15 cellular contexts compared by ENCODE assay signal in the genomic region with DNA sequence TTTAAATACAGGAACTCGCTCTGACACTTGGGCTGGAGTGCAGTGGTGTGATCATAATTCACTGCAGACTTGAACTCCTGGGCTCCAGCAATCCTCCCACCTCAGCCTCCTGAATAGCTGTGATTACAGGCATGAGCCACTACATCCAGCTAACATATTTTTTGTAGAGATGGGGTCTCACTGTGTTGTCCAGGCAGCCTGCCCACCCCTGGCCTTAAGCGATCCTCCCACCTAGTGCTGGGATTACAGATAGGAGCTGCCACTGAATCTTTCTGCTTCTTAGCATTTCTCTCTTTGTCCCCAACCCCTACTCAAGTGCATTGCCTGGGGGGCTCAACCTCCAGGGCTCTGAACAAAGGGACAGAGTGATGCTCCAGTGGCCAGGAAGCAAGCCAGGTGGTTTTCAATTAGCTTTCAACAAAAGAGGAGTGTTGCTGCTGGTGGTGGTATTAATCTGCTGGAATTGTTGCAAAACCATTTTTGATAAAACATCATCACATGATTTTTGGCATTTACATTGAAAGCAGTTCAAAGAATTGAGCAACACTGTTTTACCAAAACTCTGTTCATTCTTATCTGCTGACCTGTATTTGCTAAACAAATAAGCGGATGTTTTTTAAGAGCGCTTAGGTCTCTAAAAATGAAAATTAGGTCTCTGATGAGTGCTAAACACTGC. TPM values are rescaled to one million over a fixed set of nuclear protein-coding genes. Genes with fewer than 3 reads are reported as not detected.
DNase-seq lines count a peak whose midpoint lies in the region; ATAC-seq and TF ChIP-seq lines count a peak whose summit lies in the region.
"Had no signal": no experiment of that assay in that cellular context is flagged by ENCODE, and none has a peak within 500 bp of the region (broad histone marks: within the 10 kb centered on the region; RNA-seq: fewer than 3 reads in every experiment).

No MANE protein-coding gene starts in this region.

- H3K36me3 ChIP-seq in lower lobe of right lung, result no peaks in the 10 kb centered on the region
- H3K36me3 ChIP-seq in GM23248 (ENCODE audit: low read depth), result no peaks in the 10 kb centered on the region
- H3K36me3 ChIP-seq in GM23338 (ENCODE audit: insufficient read depth), result no peaks in the 10 kb centered on the region
- H3K36me3 ChIP-seq: BLaER1 had no signal

- peaks cover 15% of the 10 kb centered on the region for H3K9me3 Mint-ChIP-seq in GM23338

- no peak overlapping the region for H3K4me3 Mint-ChIP-seq in GM23338

- peaks cover 8% of the 10 kb centered on the region for H3K4me1 ChIP-seq in lower lobe of right lung
- peaks cover 3% of the 10 kb centered on the region for H3K4me1 ChIP-seq in GM23248 (ENCODE audit: insufficient read depth)
- peaks cover 3% of the 10 kb centered on the region; the same call in 1 of the 2 replicates for H3K4me1 ChIP-seq in GM23338 (ENCODE audit: insufficient read depth)

- H3K9ac ChIP-seq in GM23248, result no peak overlapping the region
- H3K9ac ChIP-seq: BLaER1 had no signal

- no peaks in the 10 kb centered on the region for H3K4me1 Mint-ChIP-seq in GM23338

- TF ChIP-seq CTCF in choroid plexus epithelial cell (conservative IDR thresholded peaks at IDR 0.05; ENCODE audit: low read depth, low read length) (no peak), lower lobe of right lung (IDR thresholded peaks at IDR 0.05) (no peak), GM23338 (conservative IDR thresholded peaks at IDR 0.05; ENCODE audit: low read depth in 2 of 2) (no peak)

- H3K4me2 ChIP-seq in GM23248 (ENCODE audit: unreplicated experiment), result no peak overlapping the region
- H3K4me2 ChIP-seq in GM23338, result no peak overlapping the region
- H3K4me2 ChIP-seq: BLaER1 had no signal

- H3K79me2 ChIP-seq in GM23248 (ENCODE audit: insufficient read depth) (no peaks in the 10 kb centered on the region), GM23338 (replicated peaks; ENCODE audit: insufficient read depth) (no peaks in the 10 kb centered on the region)

- ATAC-seq in lower lobe of right lung, result peak; percentile 37 to 67
- no peak for ATAC-seq in GM23338
- ATAC-seq in GM19351 (IDR thresholded peaks at IDR 0.05; ENCODE audit: unreplicated experiment), result no peak

- 64 to 68% methylated on average over 4 of the region's 4 CpGs for WGBS in GM23248 (ENCODE audit: low coverage in 1 of 2, low lambda C conversion rate in 2 of 2, missing lambda C conversion rate in 2 of 2), 2 experiments

- DNase-seq in HuH-7.5 (ENCODE audit: low spot score) (peak; percentile 47), NCI-H526 (lab: John Stamatoyannopoulos, UW) (peak; percentile 43 to 50), choroid plexus epithelial cell (ENCODE audit: low read depth) (peak; percentile 5), lower lobe of right lung (no peak), GM23248 (no peak), GM23338 (ENCODE audit: low spot score) (no peak), mesenteric fat pad (ENCODE audit: low spot score) (no peak)
- DNase-seq: HCEC 1CT, NCI-H1105, NCI-H187 treated with DMSO at 0.1 percent for 48 hours, NCI-H2227 treated with DMSO at 0.1 percent for 48 hours, NCI-H524 treated with DMSO at 0.1 percent for 48 hours had no signal

- no peaks in the 10 kb centered on the region for H3K36me3 Mint-ChIP-seq in GM23338 (ENCODE audit: low read depth)

- no peaks in the 10 kb centered on the region for H3K27me3 Mint-ChIP-seq in GM23338 (ENCODE audit: insufficient read depth, low read depth, poor library complexity)

- H4K20me1 ChIP-seq in GM23248 (ENCODE audit: insufficient read depth), result no peaks in the 10 kb centered on the region
- no peaks in the 10 kb centered on the region for H4K20me1 ChIP-seq in GM23338 (replicated peaks; ENCODE audit: insufficient read depth)
- H4K20me1 ChIP-seq: BLaER1 had no signal

- in situ Hi-C loops in GM23248 (cut with MboI), result no loop called here

- no peak overlapping the region for H3K27ac Mint-ChIP-seq in GM23338

- H3K4me3 ChIP-seq in choroid plexus epithelial cell (ENCODE audit: low read depth, low read length), result no peak overlapping the region
- no peak overlapping the region for H3K4me3 ChIP-seq in lower lobe of right lung
- no peak overlapping the region for H3K4me3 ChIP-seq in GM23248
- no peak overlapping the region for H3K4me3 ChIP-seq in GM23338
- H3K4me3 ChIP-seq: BLaER1 had no signal

- H3K27me3 ChIP-seq in lower lobe of right lung (ENCODE audit: low read depth) (peaks cover 8% of the 10 kb centered on the region), GM23248 (replicated peaks; ENCODE audit: insufficient read depth) (peaks cover 18% of the 10 kb centered on the region), GM23338 (ENCODE audit: insufficient read depth) (no peaks in the 10 kb centered on the region)
- H3K27me3 ChIP-seq: BLaER1 had no signal

- intact Hi-C loops in lower lobe of right lung (cut with DNase I), result no loop called here

- H2AFZ ChIP-seq in GM23248, result no peak overlapping the region
- no peak overlapping the region for H2AFZ ChIP-seq in GM23338

- H3F3A ChIP-seq in GM23248 (ENCODE audit: insufficient read depth) (peaks cover 9% of the 10 kb centered on the region), GM23338 (replicated peaks; ENCODE audit: low read depth) (no peaks in the 10 kb centered on the region)

- no peak overlapping the region for H3K27ac ChIP-seq in lower lobe of right lung
- no peak overlapping the region for H3K27ac ChIP-seq in GM23248
- H3K27ac ChIP-seq in GM23338 (ENCODE audit: low read depth), result no peak overlapping the region
- H3K27ac ChIP-seq: BLaER1 had no signal

- no peaks in the 10 kb centered on the region for H3K9me2 ChIP-seq in GM23248 (ENCODE audit: insufficient read depth)
- peaks cover 4% of the 10 kb centered on the region; the same call in 1 of the 2 replicates for H3K9me2 ChIP-seq in GM23338 (ENCODE audit: insufficient read depth)

- no peaks in the 10 kb centered on the region for H3K9me3 ChIP-seq in lower lobe of right lung
- H3K9me3 ChIP-seq in GM23248 (ENCODE audit: low read depth), result no peaks in the 10 kb centered on the region

TF ChIP-seq in GM23338, 12 proteins besides CTCF, POLR2A, EP300 and RAD21 (continues in another document):
- no peak for TF ChIP-seq NANOG (IDR thresholded peaks at IDR 0.05; ENCODE audit: borderline replicate concordance)
- no peak for TF ChIP-seq EZH2phosphoT487 (IDR thresholded peaks at IDR 0.05; ENCODE audit: unreplicated experiment)
- no peak for TF ChIP-seq POLR2AphosphoS5 (IDR thresholded peaks at IDR 0.05; ENCODE audit: low read depth)
- no peak for TF ChIP-seq JUNB (IDR thresholded peaks at IDR 0.05; ENCODE audit: unreplicated experiment)
- no peak for TF ChIP-seq EZH2 (IDR thresholded peaks at IDR 0.05; ENCODE audit: low read depth, unreplicated experiment)
- TF ChIP-seq, protein P1, sequence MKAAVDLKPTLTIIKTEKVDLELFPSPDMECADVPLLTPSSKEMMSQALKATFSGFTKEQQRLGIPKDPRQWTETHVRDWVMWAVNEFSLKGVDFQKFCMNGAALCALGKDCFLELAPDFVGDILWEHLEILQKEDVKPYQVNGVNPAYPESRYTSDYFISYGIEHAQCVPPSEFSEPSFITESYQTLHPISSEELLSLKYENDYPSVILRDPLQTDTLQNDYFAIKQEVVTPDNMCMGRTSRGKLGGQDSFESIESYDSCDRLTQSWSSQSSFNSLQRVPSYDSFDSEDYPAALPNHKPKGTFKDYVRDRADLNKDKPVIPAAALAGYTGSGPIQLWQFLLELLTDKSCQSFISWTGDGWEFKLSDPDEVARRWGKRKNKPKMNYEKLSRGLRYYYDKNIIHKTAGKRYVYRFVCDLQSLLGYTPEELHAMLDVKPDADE (IDR thresholded peaks at IDR 0.05), result no peak
- TF ChIP-seq CREB1 (CRISPR knock-in tag; IDR thresholded peaks at IDR 0.05; ENCODE audit: low read depth), result no peak
- TF ChIP-seq, protein P2, sequence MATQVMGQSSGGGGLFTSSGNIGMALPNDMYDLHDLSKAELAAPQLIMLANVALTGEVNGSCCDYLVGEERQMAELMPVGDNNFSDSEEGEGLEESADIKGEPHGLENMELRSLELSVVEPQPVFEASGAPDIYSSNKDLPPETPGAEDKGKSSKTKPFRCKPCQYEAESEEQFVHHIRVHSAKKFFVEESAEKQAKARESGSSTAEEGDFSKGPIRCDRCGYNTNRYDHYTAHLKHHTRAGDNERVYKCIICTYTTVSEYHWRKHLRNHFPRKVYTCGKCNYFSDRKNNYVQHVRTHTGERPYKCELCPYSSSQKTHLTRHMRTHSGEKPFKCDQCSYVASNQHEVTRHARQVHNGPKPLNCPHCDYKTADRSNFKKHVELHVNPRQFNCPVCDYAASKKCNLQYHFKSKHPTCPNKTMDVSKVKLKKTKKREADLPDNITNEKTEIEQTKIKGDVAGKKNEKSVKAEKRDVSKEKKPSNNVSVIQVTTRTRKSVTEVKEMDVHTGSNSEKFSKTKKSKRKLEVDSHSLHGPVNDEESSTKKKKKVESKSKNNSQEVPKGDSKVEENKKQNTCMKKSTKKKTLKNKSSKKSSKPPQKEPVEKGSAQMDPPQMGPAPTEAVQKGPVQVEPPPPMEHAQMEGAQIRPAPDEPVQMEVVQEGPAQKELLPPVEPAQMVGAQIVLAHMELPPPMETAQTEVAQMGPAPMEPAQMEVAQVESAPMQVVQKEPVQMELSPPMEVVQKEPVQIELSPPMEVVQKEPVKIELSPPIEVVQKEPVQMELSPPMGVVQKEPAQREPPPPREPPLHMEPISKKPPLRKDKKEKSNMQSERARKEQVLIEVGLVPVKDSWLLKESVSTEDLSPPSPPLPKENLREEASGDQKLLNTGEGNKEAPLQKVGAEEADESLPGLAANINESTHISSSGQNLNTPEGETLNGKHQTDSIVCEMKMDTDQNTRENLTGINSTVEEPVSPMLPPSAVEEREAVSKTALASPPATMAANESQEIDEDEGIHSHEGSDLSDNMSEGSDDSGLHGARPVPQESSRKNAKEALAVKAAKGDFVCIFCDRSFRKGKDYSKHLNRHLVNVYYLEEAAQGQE (IDR thresholded peaks at IDR 0.05; ENCODE audit: unreplicated experiment), result no peak
- TF ChIP-seq ZNF331 (CRISPR knock-in tag; IDR thresholded peaks at IDR 0.05; ENCODE audit: low read depth), result no peak
- no peak for TF ChIP-seq STAT1 (IDR thresholded peaks at IDR 0.05; ENCODE audit: unreplicated experiment)
- no peak for TF ChIP-seq ZNF114 (CRISPR knock-in tag; IDR thresholded peaks at IDR 0.05)

RNA-seq across cellular contexts. Expression of a gene that starts 40.4 kb away (rescaled TPM):
- total RNA-seq in lower lobe of right lung (not detected), mesenteric fat pad (not detected)
- not detected in 2 replicates for total RNA-seq in GM23248 (2014; rRNA removed; shearing (Covaris generic))
- polyA plus RNA-seq in GM23248 (2016; fragmentation: Nextera tagmentation; extraction: Ambion mirVana) (not detected in 2 replicates), GM23338 (2016; fragmentation: Nextera tagmentation; extraction: Ambion mirVana) (not detected in 2 replicates)
- not detected in 2 replicates for total RNA-seq in GM23338 (2014; rRNA removed; shearing (Covaris generic))
- total RNA-seq: HT-29 had no signal

RNA-seq across cellular contexts. Expression of a gene that starts 48.1 kb away (rescaled TPM):
- not detected for total RNA-seq in lower lobe of right lung
- total RNA-seq in GM23248 (2014; rRNA removed; shearing (Covaris generic)), result not detected in 2 replicates
- polyA plus RNA-seq in GM23248 (2016; fragmentation: Nextera tagmentation; extraction: Ambion mirVana), result not detected in 2 replicates
- total RNA-seq in GM23338 (2014; rRNA removed; shearing (Covaris generic)), result not detected in 2 replicates
- not detected in 2 replicates for polyA plus RNA-seq in GM23338 (2016; fragmentation: Nextera tagmentation; extraction: Ambion mirVana)
- total RNA-seq in mesenteric fat pad, result not detected
- total RNA-seq: HT-29 had no signal

Comparison
In these comparisons a context has a peak if more than half of its experiments do, and no peak if none do; other contexts are left out.
1. DNase-seq: peak in HuH-7.5 (single experiment), NCI-H526 (2 of 2) and choroid plexus epithelial cell (single experiment); none in lower lobe of right lung (single experiment), GM23248 (single experiment), GM23338 (single experiment) and mesenteric fat pad (single experiment).
2. ATAC-seq: peak in lower lobe of right lung (2 of 2); none in GM23338 (single experiment) and GM19351 (single experiment).